ENCODE assay signal across 8 cellular contexts in the genomic region with DNA sequence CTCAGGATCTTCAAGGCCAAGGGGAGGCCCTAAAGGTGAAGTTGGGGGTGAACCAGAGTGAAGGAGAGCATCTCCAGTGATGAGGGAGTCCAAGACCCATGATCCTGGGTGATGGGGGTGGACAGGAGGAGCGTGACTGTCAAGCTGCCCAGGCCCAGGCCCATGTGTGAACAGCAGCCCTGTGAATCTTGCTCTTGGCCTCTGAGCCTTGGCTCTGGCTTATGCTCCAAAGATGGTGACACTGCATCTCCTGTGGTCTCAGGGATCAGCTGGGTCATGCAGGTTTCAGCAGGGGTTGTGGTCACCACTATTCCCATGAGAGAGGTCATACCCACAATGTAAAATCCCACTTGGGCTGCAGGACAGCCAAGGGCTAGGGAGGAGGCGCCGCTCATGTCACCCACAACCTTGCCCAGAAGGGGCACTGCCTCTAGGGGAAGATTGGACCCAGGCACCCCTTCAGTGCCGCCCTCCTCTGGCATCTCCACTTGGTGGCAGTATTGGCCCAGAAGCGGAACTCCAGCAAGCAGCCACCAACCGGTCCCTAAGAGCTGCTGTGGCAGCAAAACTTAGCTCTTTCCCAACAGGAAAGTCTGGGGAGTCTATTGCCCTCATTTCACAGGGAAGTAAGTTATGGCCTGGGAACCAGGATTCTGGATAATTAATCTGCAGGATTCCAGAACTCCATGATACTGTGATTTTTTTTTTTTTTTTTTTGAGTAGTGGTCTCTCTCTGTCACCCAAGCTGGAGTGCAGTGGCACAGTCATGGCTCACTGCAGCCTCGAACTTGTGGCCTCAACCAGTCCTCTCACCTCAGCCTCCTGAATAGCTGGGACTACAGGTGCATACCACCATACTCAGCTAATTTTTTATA. TPM values are rescaled to one million over a fixed set of nuclear protein-coding genes. Genes with fewer than 3 reads are reported as not detected.
DNase-seq lines count a peak whose midpoint lies in the region; ATAC-seq and TF ChIP-seq lines count a peak whose summit lies in the region.

No MANE protein-coding gene starts in this region.

- intact Hi-C loops in CD8-positive, alpha-beta T cell (cut with DNase I, micrococcal nuclease), result loop anchor here in 1 of 2 experiments (1.0 to 2.0 kb wide), 2 partner anchors 103 to 516 kb away; no protein-coding TSS in a partner anchor

- no peaks in the 10 kb centered on the region for H3K4me1 ChIP-seq in CD8-positive, alpha-beta T cell (ENCODE audit: insufficient read depth, low read length)

- H3K27ac ChIP-seq in CD8-positive, alpha-beta T cell (ENCODE audit: low read depth, low read length), result no peak overlapping the region

- no peaks in the 10 kb centered on the region for H3K4me1 Mint-ChIP-seq in CD8-positive, alpha-beta T cell (ENCODE audit: low read depth)
- no peaks in the 10 kb centered on the region for H3K4me1 Mint-ChIP-seq in activated CD8-positive, alpha-beta memory T cell treated with anti-CD3 and anti-CD28 coated beads, Interleukin-2, amount 10 ng/mL, durations not matched to agents 7 days and 5 days
- H3K4me1 Mint-ChIP-seq in naive thymus-derived CD8-positive, alpha-beta T cell, result peaks cover 0 to 2% (median 0%) of the 10 kb centered on the region in 4 donors

- H3K27ac Mint-ChIP-seq in CD8-positive, alpha-beta T cell, result no peak overlapping the region
- H3K27ac Mint-ChIP-seq in activated CD8-positive, alpha-beta memory T cell treated with anti-CD3 and anti-CD28 coated beads, Interleukin-2, amount 10 ng/mL, durations not matched to agents 7 days and 5 days, result no peak overlapping the region
- peak overlapping the region in 1 of 10 donors; percentile 11 for H3K27ac Mint-ChIP-seq in naive thymus-derived CD8-positive, alpha-beta T cell

- peak; percentile 97 for ATAC-seq in CD8-positive, alpha-beta T cell
- ATAC-seq in GM19351 (IDR thresholded peaks at IDR 0.05; ENCODE audit: unreplicated experiment) (peak; percentile 87), HG03521 (IDR thresholded peaks at IDR 0.05; ENCODE audit: unreplicated experiment) (peak; percentile 56), esophagus mucosa (peak; percentile 91)
- peak; percentile 90 for ATAC-seq in activated CD8-positive, alpha-beta memory T cell treated with anti-CD3 and anti-CD28 coated beads, Interleukin-2, amount 10 ng/mL, durations not matched to agents 7 days and 5 days
- peak; percentile 99 for ATAC-seq in naive thymus-derived CD8-positive, alpha-beta T cell
- ATAC-seq in stimulated activated naive CD8-positive, alpha-beta T cell treated with anti-CD3 and anti-CD28 coated beads, Interleukin-15, Interleukin-2, amounts not matched to agents 100 U/mL and 50 U/mL, for 24 hours, result peak; percentile 91

- POLR2A ChIA-PET in CD8-positive, alpha-beta T cell (lab: Charles Lee), result interaction anchor here (0.7 kb wide), 1 partner anchor 264 kb away, joined by 3 read pairs; no protein-coding TSS in a partner anchor
- POLR2A ChIA-PET in naive thymus-derived CD8-positive, alpha-beta T cell (lab: Charles Lee), result no interaction called here

- H3K36me3 Mint-ChIP-seq in CD8-positive, alpha-beta T cell, result no peaks in the 10 kb centered on the region
- no peaks in the 10 kb centered on the region for H3K36me3 Mint-ChIP-seq in activated CD8-positive, alpha-beta memory T cell treated with anti-CD3 and anti-CD28 coated beads, Interleukin-2, amount 10 ng/mL, durations not matched to agents 7 days and 5 days
- peaks cover 0 to 24% (median 7%) of the 10 kb centered on the region in 3 donors for H3K36me3 Mint-ChIP-seq in naive thymus-derived CD8-positive, alpha-beta T cell

- H3K36me3 ChIP-seq in CD8-positive, alpha-beta T cell (ENCODE audit: insufficient read depth, low read length), result no peaks in the 10 kb centered on the region

- no peak overlapping the region for H3K4me3 ChIP-seq in CD8-positive, alpha-beta T cell (ENCODE audit: low read depth, low read length)

- peaks cover 21% of the 10 kb centered on the region for H3K9me3 Mint-ChIP-seq in CD8-positive, alpha-beta T cell
- H3K9me3 Mint-ChIP-seq in activated CD8-positive, alpha-beta memory T cell treated with anti-CD3 and anti-CD28 coated beads, Interleukin-2, amount 10 ng/mL, durations not matched to agents 7 days and 5 days (ENCODE audit: low read depth), result peaks cover 13% of the 10 kb centered on the region
- peaks cover 11 to 35% (median 28%) of the 10 kb centered on the region in 9 donors for H3K9me3 Mint-ChIP-seq in naive thymus-derived CD8-positive, alpha-beta T cell

- H3K4me3 Mint-ChIP-seq in CD8-positive, alpha-beta T cell, result no peak overlapping the region
- H3K4me3 Mint-ChIP-seq in activated CD8-positive, alpha-beta memory T cell treated with anti-CD3 and anti-CD28 coated beads, Interleukin-2, amount 10 ng/mL, durations not matched to agents 7 days and 5 days, result no peak overlapping the region
- no peak overlapping the region for H3K4me3 Mint-ChIP-seq in naive thymus-derived CD8-positive, alpha-beta T cell

- no peaks in the 10 kb centered on the region for H3K9me3 ChIP-seq in CD8-positive, alpha-beta T cell (ENCODE audit: low read length)

- TF ChIP-seq CTCF in CD8-positive, alpha-beta T cell (IDR thresholded peaks at IDR 0.05), result peak; percentile 77

- H3K27me3 Mint-ChIP-seq in CD8-positive, alpha-beta T cell (ENCODE audit: low read depth), result peaks cover 22% of the 10 kb centered on the region
- peaks cover 32% of the 10 kb centered on the region for H3K27me3 Mint-ChIP-seq in activated CD8-positive, alpha-beta memory T cell treated with anti-CD3 and anti-CD28 coated beads, Interleukin-2, amount 10 ng/mL, durations not matched to agents 7 days and 5 days
- peaks cover 2 to 56% (median 30%) of the 10 kb centered on the region in 5 donors for H3K27me3 Mint-ChIP-seq in naive thymus-derived CD8-positive, alpha-beta T cell

- CTCF ChIA-PET in CD8-positive, alpha-beta T cell (lab: Charles Lee), result interaction anchor here (0.6 to 2.5 kb wide), 16 partner anchors 11 to 519 kb away, joined by 3 to 18 read pairs (median 3); partner anchors contain the start of genes ARF1, GUK1 and RNF187
- CTCF ChIA-PET in activated CD8-positive, alpha-beta memory T cell treated with anti-CD3 and anti-CD28 coated beads, Interleukin-2, amount 10 ng/mL, durations not matched to agents 7 days and 5 days (lab: Charles Lee), result interaction anchor here (0.8 to 2.2 kb wide), 20 partner anchors 10 to 515 kb away, joined by 3 to 10 read pairs (median 3); partner anchors contain the start of genes ARF1 and IBA57

- peaks cover 8% of the 10 kb centered on the region for H3K27me3 ChIP-seq in CD8-positive, alpha-beta T cell (ENCODE audit: insufficient read depth, low read length)

- DNase-seq in CD8-positive, alpha-beta T cell, result peak; percentile 47 to 73 (median 65)
- DNase-seq in NOMO-1 treated with dmso at 0.1 percent for 144 hours (lab: John Stamatoyannopoulos, UW; ENCODE audit: unreplicated experiment), result peak; percentile 83
- peak; percentile 77 for DNase-seq in activated CD8-positive, alpha-beta memory T cell treated with anti-CD3 and anti-CD28 coated beads, Interleukin-2, amount 10 ng/mL, durations not matched to agents 7 days and 5 days
- DNase-seq in naive thymus-derived CD8-positive, alpha-beta T cell, result peak; percentile 45 to 82 (median 64)
- DNase-seq in stimulated activated naive CD8-positive, alpha-beta T cell treated with anti-CD3 and anti-CD28 coated beads, Interleukin-15, Interleukin-2, amounts not matched to agents 100 U/mL and 50 U/mL, for 24 hours, result peak; percentile 72

RNA-seq across cellular contexts. Expression of gene WNT3A, which starts 7.5 kb away (rescaled TPM):
- total RNA-seq in CD8-positive, alpha-beta T cell, result under 1 TPM in 1 of 2 experiments, not detected in 1; 0.14 TPM
- total RNA-seq in activated CD8-positive, alpha-beta memory T cell treated with anti-CD3 and anti-CD28 coated beads, Interleukin-2, amount 10 ng/mL, durations not matched to agents 7 days and 5 days, result not detected
- total RNA-seq in esophagus mucosa, result 0.44 TPM
- not detected for total RNA-seq in naive thymus-derived CD8-positive, alpha-beta T cell
- not detected for polyA plus RNA-seq in naive thymus-derived CD8-positive, alpha-beta T cell

RNA-seq across cellular contexts. Expression of gene WNT9A, which starts 51.6 kb away (rescaled TPM):
- not detected for total RNA-seq in CD8-positive, alpha-beta T cell
- total RNA-seq in activated CD8-positive, alpha-beta memory T cell treated with anti-CD3 and anti-CD28 coated beads, Interleukin-2, amount 10 ng/mL, durations not matched to agents 7 days and 5 days, result under 1 TPM; 0.30 to 0.50 TPM
- total RNA-seq in esophagus mucosa, result 3.1 TPM
- not detected for total RNA-seq in naive thymus-derived CD8-positive, alpha-beta T cell
- not detected for polyA plus RNA-seq in naive thymus-derived CD8-positive, alpha-beta T cell
